In genomic region chr20:50313223-50313820, GRCh38 we compare ENCODE assay signal across 16 cellular contexts.
DNase-seq lines count a peak whose midpoint lies in the region; ATAC-seq and TF ChIP-seq lines count a peak whose summit lies in the region.
"Had no signal": no experiment of that assay in that cellular context is flagged by ENCODE, and none has a peak within 500 bp of the region (broad histone marks: within the 10 kb centered on the region; RNA-seq: fewer than 3 reads in every experiment).

No MANE protein-coding gene starts in this region.

- POLR2A ChIA-PET in WTC11 (lab: Charles Lee), result no interaction called here

- DNase-seq in HFFc6, result peak; percentile 53
- DNase-seq in WTC11 (ENCODE audit: low spot score), result no peak
- no peak for DNase-seq in right atrium auricular region (ENCODE audit: low spot score)
- DNase-seq in HPDE6-E6E7 (ENCODE audit: extremely low spot score), result no peak
- no peak for DNase-seq in NCI-H2227 treated with DMSO at 0.1 percent for 48 hours (lab: John Stamatoyannopoulos, UW)
- no peak for DNase-seq in effector CD8-positive, alpha-beta T cell (lab: John Stamatoyannopoulos, UW)
- DNase-seq: activated CD4-positive, alpha-beta T cell treated with anti-CD3 and anti-CD28 coated beads for 48 hours; activated naive CD8-positive, alpha-beta T cell treated with anti-CD3 and anti-CD28 coated beads, Interleukin-2, amount 10 ng/mL, durations not matched to agents 7 days and 5 days; DMS53; GOT3; NCI-H1105; SIG-M5; stimulated activated CD4-positive, alpha-beta T cell treated with anti-CD3 and anti-CD28 coated beads, Interleukin-12 subunit alpha, Interleukin-12 subunit beta, amount 100 ng/mL, for 4 hours; stimulated activated naive CD4-positive, alpha-beta T cell had no signal

- H3K36me3 ChIP-seq in right atrium auricular region, result no peaks in the 10 kb centered on the region

- H3K27ac ChIP-seq in right atrium auricular region (peak overlapping the region; percentile 66 to 75), skin epidermis (peak overlapping the region in 16 of 21 experiments; percentile 20 to 91 (median 58))

- peak overlapping the region; percentile 73 for H3K27ac Mint-ChIP-seq in HFFc6
- H3K27ac Mint-ChIP-seq in WTC11, result no peak overlapping the region
- H3K27ac Mint-ChIP-seq: activated naive CD8-positive, alpha-beta T cell treated with anti-CD3 and anti-CD28 coated beads, Interleukin-2, amount 10 ng/mL, durations not matched to agents 7 days and 5 days had no signal

- H3K36me3 Mint-ChIP-seq in HFFc6 (ENCODE audit: low read depth) (no peaks in the 10 kb centered on the region), WTC11 (no peaks in the 10 kb centered on the region)
- H3K36me3 Mint-ChIP-seq: activated naive CD8-positive, alpha-beta T cell treated with anti-CD3 and anti-CD28 coated beads, Interleukin-2, amount 10 ng/mL, durations not matched to agents 7 days and 5 days had no signal

- no peaks in the 10 kb centered on the region for H3K9me3 Mint-ChIP-seq in HFFc6
- H3K9me3 Mint-ChIP-seq in WTC11, result no peaks in the 10 kb centered on the region
- H3K9me3 Mint-ChIP-seq: activated naive CD8-positive, alpha-beta T cell treated with anti-CD3 and anti-CD28 coated beads, Interleukin-2, amount 10 ng/mL, durations not matched to agents 7 days and 5 days had no signal

- H3K27me3 ChIP-seq in right atrium auricular region, result no peaks in the 10 kb centered on the region

- H3K4me3 Mint-ChIP-seq in HFFc6, result no peak overlapping the region; the same call in 1 of the 2 replicates
- H3K4me3 Mint-ChIP-seq in WTC11, result no peak overlapping the region
- H3K4me3 Mint-ChIP-seq: activated naive CD8-positive, alpha-beta T cell treated with anti-CD3 and anti-CD28 coated beads, Interleukin-2, amount 10 ng/mL, durations not matched to agents 7 days and 5 days had no signal

- CTCF ChIA-PET in WTC11 (lab: Charles Lee), result no interaction called here

- ATAC-seq in WTC11, result no peak
- no peak for ATAC-seq in HG03135 (IDR thresholded peaks at IDR 0.05; ENCODE audit: unreplicated experiment)

- H3K4me1 ChIP-seq in right atrium auricular region, result peaks cover 0 to 37% of the 10 kb centered on the region in 2 donors

- TF ChIP-seq CTCF in HFFc6 (IDR thresholded peaks at IDR 0.05) (no peak), WTC11 (IDR thresholded peaks at IDR 0.05) (no peak), right atrium auricular region (IDR thresholded peaks at IDR 0.05) (no peak)

- H3K4me1 Mint-ChIP-seq in HFFc6 (ENCODE audit: low read depth), result peaks cover 41% of the 10 kb centered on the region
- peaks cover 12% of the 10 kb centered on the region for H3K4me1 Mint-ChIP-seq in WTC11

- H3K4me3 ChIP-seq in right atrium auricular region, result no peak overlapping the region
- no peak overlapping the region for H3K4me3 ChIP-seq in skin epidermis

- no peaks in the 10 kb centered on the region for H3K9me3 ChIP-seq in right atrium auricular region

- H3K27me3 Mint-ChIP-seq in HFFc6 (ENCODE audit: insufficient read depth), result peaks cover 3% of the 10 kb centered on the region; the same call in 1 of the 2 replicates
- no peaks in the 10 kb centered on the region; the same call in 1 of the 2 replicates for H3K27me3 Mint-ChIP-seq in WTC11 (ENCODE audit: low read depth)

TF ChIP-seq in WTC11, 78 proteins besides CTCF, POLR2A, EP300 and RAD21:
- TF ChIP-seq TP53 (CRISPR knock-in tag; IDR thresholded peaks at IDR 0.05) (no peak), NFYB (CRISPR knock-in tag; conservative IDR thresholded peaks at IDR 0.05; ENCODE audit: low read depth) (peak; percentile 54), NR1H2 (CRISPR knock-in tag; IDR thresholded peaks at IDR 0.05) (no peak), USF2 (CRISPR knock-in tag; IDR thresholded peaks at IDR 0.05) (peak; percentile 87), GABPB1 (CRISPR knock-in tag; IDR thresholded peaks at IDR 0.05) (no peak), USF1 (CRISPR knock-in tag; IDR thresholded peaks at IDR 0.05) (peak; percentile 76), MAX (CRISPR knock-in tag; IDR thresholded peaks at IDR 0.05) (no peak), TCF7 (CRISPR knock-in tag; IDR thresholded peaks at IDR 0.05; ENCODE audit: low read depth) (no peak)
